In genomic region chr22:37218771-37219411, GRCh38 we compare ENCODE assay signal across 8 cellular contexts. TPM values are rescaled to one million over a fixed set of nuclear protein-coding genes. Genes with fewer than 3 reads are reported as not detected.
DNase-seq lines count a peak whose midpoint lies in the region; ATAC-seq and TF ChIP-seq lines count a peak whose summit lies in the region.

No MANE protein-coding gene starts in this region.

- DNase-seq in T-helper 22 cell (ENCODE audit: low read depth) (peak; percentile 72), mucosa of descending colon (no peak), MV-4-11 (lab: John Stamatoyannopoulos, UW) (no peak), NCI-H1436 (lab: John Stamatoyannopoulos, UW) (no peak), DMS79 treated with DMSO at 0.1 percent for 48 hours (lab: John Stamatoyannopoulos, UW) (no peak), T1000 (lab: John Stamatoyannopoulos, UW) (no peak)

- H3K4me1 ChIP-seq in mucosa of descending colon (ENCODE audit: low read depth), result peaks cover 2% of the 10 kb centered on the region

- no peaks in the 10 kb centered on the region for H3K36me3 ChIP-seq in mucosa of descending colon (ENCODE audit: low read depth)

- intact Hi-C loops in mucosa of descending colon (cut with DNase I, micrococcal nuclease), result no loop called here

- H3K4me3 ChIP-seq in mucosa of descending colon, result no peak overlapping the region

- ATAC-seq in GM18517 (IDR thresholded peaks at IDR 0.05; ENCODE audit: unreplicated experiment) (peak; percentile 83), HG02798 (IDR thresholded peaks at IDR 0.05; ENCODE audit: poor library complexity, unreplicated experiment) (peak; percentile 87), mucosa of descending colon (peak; percentile 81)

- no peaks in the 10 kb centered on the region for H3K9me3 ChIP-seq in mucosa of descending colon

- TF ChIP-seq CTCF in mucosa of descending colon (IDR thresholded peaks at IDR 0.05), result no peak

RNA-seq across cellular contexts. Expression of gene SSTR3, which starts 6.6 kb away (rescaled TPM):
- under 1 TPM in 2 of 3 donors, not detected in 1; 0.09 to 0.10 TPM for total RNA-seq in mucosa of descending colon

RNA-seq across cellular contexts. Expression of gene RAC2, which starts 25.2 kb away (rescaled TPM):
- 10 to 100 TPM; 15.3 to 26.8 (median 16.4) TPM for total RNA-seq in mucosa of descending colon

RNA-seq across cellular contexts. Expression of gene C1QTNF6, which starts 30.8 kb away (rescaled TPM):
- total RNA-seq in mucosa of descending colon, result 10 to 100 TPM in 2 of 3 donors, 1 to 10 TPM in 1; 8.9 to 22.5 (median 13.3) TPM
